Comparison of ENCODE assay signal across 27 cellular contexts in genomic region chr13:22002893-22003292, GRCh38.
DNase-seq lines count a peak whose midpoint lies in the region; ATAC-seq, FAIRE-seq and TF ChIP-seq lines count a peak whose summit lies in the region.
"Had no signal": no experiment of that assay in that cellular context is flagged by ENCODE, and none has a peak within 500 bp of the region (broad histone marks: within the 10 kb centered on the region; RNA-seq: fewer than 3 reads in every experiment).

No MANE protein-coding gene starts in this region.

- H3K4me1 Mint-ChIP-seq in activated CD4-positive, alpha-beta T cell treated with anti-CD3 and anti-CD28 coated beads, Interleukin-2, amount 10 ng/mL, durations not matched to agents 24 days and 14 days, result no peaks in the 10 kb centered on the region
- H3K4me1 Mint-ChIP-seq in activated CD4-positive, alpha-beta T cell treated with anti-CD3 and anti-CD28 coated beads for 36 hours, result no peaks in the 10 kb centered on the region
- peaks cover 3% of the 10 kb centered on the region; the same call in 1 of the 2 replicates for H3K4me1 Mint-ChIP-seq in WTC11
- H3K4me1 Mint-ChIP-seq: CD14-positive monocyte had no signal

- intact Hi-C loops in activated CD4-positive, alpha-beta T cell treated with anti-CD3 and anti-CD28 coated beads, Interleukin-2, amount 10 ng/mL, durations not matched to agents 24 days and 14 days (cut with micrococcal nuclease), result no loop called here
- intact Hi-C loops in activated CD4-positive, alpha-beta T cell treated with anti-CD3 and anti-CD28 coated beads for 36 hours (cut with DNase I, micrococcal nuclease), result no loop called here
- intact Hi-C loops in adrenal gland (cut with DNase I), result no loop called here

- H3K27ac Mint-ChIP-seq in activated CD4-positive, alpha-beta T cell treated with anti-CD3 and anti-CD28 coated beads, Interleukin-2, amount 10 ng/mL, durations not matched to agents 24 days and 14 days, result no peak overlapping the region
- H3K27ac Mint-ChIP-seq in activated CD4-positive, alpha-beta T cell treated with anti-CD3 and anti-CD28 coated beads for 36 hours, result no peak overlapping the region
- H3K27ac Mint-ChIP-seq in WTC11, result no peak overlapping the region
- H3K27ac Mint-ChIP-seq: B cell; CD4-positive, CD25-positive, alpha-beta regulatory T cell; CD8-positive, alpha-beta memory T cell had no signal

- no peaks in the 10 kb centered on the region for H3K36me3 Mint-ChIP-seq in activated CD4-positive, alpha-beta T cell treated with anti-CD3 and anti-CD28 coated beads, Interleukin-2, amount 10 ng/mL, durations not matched to agents 24 days and 14 days (ENCODE audit: low read depth)
- H3K36me3 Mint-ChIP-seq in activated CD4-positive, alpha-beta T cell treated with anti-CD3 and anti-CD28 coated beads for 36 hours (ENCODE audit: low read depth), result no peaks in the 10 kb centered on the region
- H3K36me3 Mint-ChIP-seq in WTC11, result no peaks in the 10 kb centered on the region
- H3K36me3 Mint-ChIP-seq: CD14-positive monocyte; CD4-positive, alpha-beta memory T cell; CD4-positive, CD25-positive, alpha-beta regulatory T cell had no signal

- H3K27ac ChIP-seq in adrenal gland (no peak overlapping the region), osteoblast (ENCODE audit: low read depth, low read length) (no peak overlapping the region), small intestine (ENCODE audit: low read depth in 1 of 2, low read length in 1 of 2) (no peak overlapping the region)
- H3K27ac ChIP-seq: 22Rv1; A549; BLaER1 treated with 17β-estradiol and CSF1 and Interleukin-3, amounts not matched to agents 10 nM and 100 nM had no signal

- POLR2A ChIA-PET in activated CD4-positive, alpha-beta T cell treated with anti-CD3 and anti-CD28 coated beads for 36 hours (lab: Charles Lee), result no interaction called here
- POLR2A ChIA-PET in WTC11 (lab: Charles Lee), result no interaction called here

- H4K20me1 ChIP-seq in osteoblast (ENCODE audit: insufficient read depth, low read length), result no peaks in the 10 kb centered on the region
- H4K20me1 ChIP-seq: BLaER1 treated with 17β-estradiol and CSF1 and Interleukin-3, amounts not matched to agents 10 nM and 100 nM had no signal

- TF ChIP-seq POLR2A in adrenal gland (IDR thresholded peaks at IDR 0.05), result no peak

- CTCF ChIA-PET in activated CD4-positive, alpha-beta T cell treated with anti-CD3 and anti-CD28 coated beads for 36 hours (lab: Charles Lee), result no interaction called here
- CTCF ChIA-PET in WTC11 (lab: Charles Lee), result no interaction called here

- peaks cover 1% of the 10 kb centered on the region for H3K9me3 Mint-ChIP-seq in activated CD4-positive, alpha-beta T cell treated with anti-CD3 and anti-CD28 coated beads, Interleukin-2, amount 10 ng/mL, durations not matched to agents 24 days and 14 days
- H3K9me3 Mint-ChIP-seq in activated CD4-positive, alpha-beta T cell treated with anti-CD3 and anti-CD28 coated beads for 36 hours (ENCODE audit: low read depth), result peaks cover under 1% of the 10 kb centered on the region
- H3K9me3 Mint-ChIP-seq in WTC11, result peaks cover 8% of the 10 kb centered on the region
- H3K9me3 Mint-ChIP-seq: CD4-positive, alpha-beta memory T cell had no signal

- WGBS in adrenal gland, 4 donors, result 32 to 46% (median 44%) methylated on average over 3 to 4 of the region's 4 CpGs
- WGBS in small intestine, 3 donors, result 75 to 79% (median 76%) methylated on average over 4 of the region's 4 CpGs

- no peaks in the 10 kb centered on the region for H3K4me1 ChIP-seq in adrenal gland (replicated peaks in 1 of 2)
- H3K4me1 ChIP-seq in osteoblast (ENCODE audit: insufficient read depth, low read length), result no peaks in the 10 kb centered on the region
- no peaks in the 10 kb centered on the region for H3K4me1 ChIP-seq in small intestine (ENCODE audit: control insufficient read depth in 2 of 2, insufficient read depth in 1 of 2, low read depth in 1 of 2, low read length in 1 of 2)
- H3K4me1 ChIP-seq: A549 had no signal

- H2AFZ ChIP-seq in osteoblast (ENCODE audit: low read length), result no peak overlapping the region

- H3K36me3 ChIP-seq in adrenal gland (replicated peaks in 1 of 2) (no peaks in the 10 kb centered on the region), osteoblast (ENCODE audit: insufficient read depth, low read length) (no peaks in the 10 kb centered on the region), small intestine (ENCODE audit: control insufficient read depth in 2 of 2, insufficient read depth in 2 of 2, low read length in 2 of 2) (no peaks in the 10 kb centered on the region)
- H3K36me3 ChIP-seq: BLaER1 treated with 17β-estradiol and CSF1 and Interleukin-3, amounts not matched to agents 10 nM and 100 nM had no signal

- no peak for TF ChIP-seq CTCF in adrenal gland (IDR thresholded peaks at IDR 0.05)
- TF ChIP-seq CTCF in osteoblast (IDR thresholded peaks at IDR 0.05; ENCODE audit: extremely low read depth, low read depth, low read length), result no peak
- TF ChIP-seq CTCF in WTC11 (IDR thresholded peaks at IDR 0.05), result no peak

- DNase-seq in activated CD4-positive, alpha-beta T cell treated with anti-CD3 and anti-CD28 coated beads, Interleukin-2, amount 10 ng/mL, durations not matched to agents 24 days and 14 days, result peak; percentile 17
- DNase-seq in activated CD4-positive, alpha-beta T cell treated with anti-CD3 and anti-CD28 coated beads for 36 hours, result no peak
- DNase-seq in adrenal gland (peak in 6 of 7 donors; percentile 20 to 56 (median 38)), osteoblast (ENCODE audit: insufficient read length, low spot score, missing footprints) (peak; percentile 78), small intestine (no peak), WTC11 (ENCODE audit: low spot score) (no peak)
- no peak for DNase-seq in stimulated activated CD4-positive, alpha-beta T cell treated with anti-CD3 and anti-CD28 coated beads, Interleukin-1b, Interleukin-23, amount 100 ng/mL, for 48 hours
- DNase-seq: AML-193; CD4-positive, alpha-beta memory T cell; CD4-positive, CD25-positive, alpha-beta regulatory T cell; CD8-positive, alpha-beta memory T cell; COR-L47; DMS 273 treated with DMSO at 0.1 percent for 48 hours; DMS153; DMS53; DMS79; DND-41; EL; GDM1 had no signal

- H3K79me2 ChIP-seq in osteoblast (ENCODE audit: insufficient read depth, low read length), result no peaks in the 10 kb centered on the region

- no peak overlapping the region for H3K4me3 Mint-ChIP-seq in activated CD4-positive, alpha-beta T cell treated with anti-CD3 and anti-CD28 coated beads, Interleukin-2, amount 10 ng/mL, durations not matched to agents 24 days and 14 days
- H3K4me3 Mint-ChIP-seq in activated CD4-positive, alpha-beta T cell treated with anti-CD3 and anti-CD28 coated beads for 36 hours, result no peak overlapping the region
- no peak overlapping the region for H3K4me3 Mint-ChIP-seq in WTC11
- H3K4me3 Mint-ChIP-seq: B cell; CD14-positive monocyte; CD4-positive, alpha-beta memory T cell; CD4-positive, CD25-positive, alpha-beta regulatory T cell; CD8-positive, alpha-beta memory T cell had no signal

- H3K4me2 ChIP-seq in osteoblast (ENCODE audit: insufficient read depth, low read length), result no peak overlapping the region
- H3K4me2 ChIP-seq: A549 had no signal

- H3K4me3 ChIP-seq in adrenal gland (no peak overlapping the region), osteoblast (ENCODE audit: insufficient read depth, low read length) (no peak overlapping the region), small intestine (ENCODE audit: low read depth in 1 of 2, low read length in 2 of 2) (no peak overlapping the region)
- H3K4me3 ChIP-seq: A549; BLaER1 treated with 17β-estradiol and CSF1 and Interleukin-3, amounts not matched to agents 10 nM and 100 nM; GM12878 had no signal

- no peaks in the 10 kb centered on the region for H3K27me3 Mint-ChIP-seq in activated CD4-positive, alpha-beta T cell treated with anti-CD3 and anti-CD28 coated beads, Interleukin-2, amount 10 ng/mL, durations not matched to agents 24 days and 14 days
- H3K27me3 Mint-ChIP-seq in activated CD4-positive, alpha-beta T cell treated with anti-CD3 and anti-CD28 coated beads for 36 hours, result no peaks in the 10 kb centered on the region
- H3K27me3 Mint-ChIP-seq in WTC11 (ENCODE audit: low read depth), result no peaks in the 10 kb centered on the region

- H3K9me3 ChIP-seq in adrenal gland (replicated peaks in 1 of 3), result no peaks in the 10 kb centered on the region
- peaks cover 7% of the 10 kb centered on the region for H3K9me3 ChIP-seq in osteoblast (ENCODE audit: low read depth, low read length)
- no peaks in the 10 kb centered on the region for H3K9me3 ChIP-seq in small intestine (ENCODE audit: control insufficient read depth, low read depth)
- H3K9me3 ChIP-seq: A549 had no signal

- FAIRE-seq in small intestine (lab: Jason Lieb, UNC), result no peak
- FAIRE-seq: A549, GM12878, GM12892, GM18507 had no signal

- no peaks in the 10 kb centered on the region for H3K27me3 ChIP-seq in adrenal gland
- H3K27me3 ChIP-seq in osteoblast (ENCODE audit: insufficient read depth, low read length), result no peaks in the 10 kb centered on the region
- H3K27me3 ChIP-seq in small intestine (ENCODE audit: control insufficient read depth in 2 of 2, insufficient read depth in 2 of 2, low read length in 2 of 2), result no peaks in the 10 kb centered on the region
- H3K27me3 ChIP-seq: BLaER1 treated with 17β-estradiol and CSF1 and Interleukin-3, amounts not matched to agents 10 nM and 100 nM had no signal

- no peak for ATAC-seq in activated CD4-positive, alpha-beta T cell treated with anti-CD3 and anti-CD28 coated beads for 36 hours
- ATAC-seq in WTC11, result no peak
- ATAC-seq: A549, GM12878 had no signal

Comparison
In these comparisons a context has a peak if more than half of its experiments do, and no peak if none do; other contexts are left out.
1. DNase-seq: peak in activated CD4-positive, alpha-beta T cell treated with anti-CD3 and anti-CD28 coated beads, Interleukin-2, amount 10 ng/mL, durations not matched to agents 24 days and 14 days (single experiment), adrenal gland (6 of 7) and osteoblast (single experiment); none in activated CD4-positive, alpha-beta T cell treated with anti-CD3 and anti-CD28 coated beads for 36 hours (single experiment), small intestine (single experiment), WTC11 (single experiment) and stimulated activated CD4-positive, alpha-beta T cell treated with anti-CD3 and anti-CD28 coated beads, Interleukin-1b, Interleukin-23, amount 100 ng/mL, for 48 hours (single experiment).